ENCODE assay signal across 17 cellular contexts in the genomic region with DNA sequence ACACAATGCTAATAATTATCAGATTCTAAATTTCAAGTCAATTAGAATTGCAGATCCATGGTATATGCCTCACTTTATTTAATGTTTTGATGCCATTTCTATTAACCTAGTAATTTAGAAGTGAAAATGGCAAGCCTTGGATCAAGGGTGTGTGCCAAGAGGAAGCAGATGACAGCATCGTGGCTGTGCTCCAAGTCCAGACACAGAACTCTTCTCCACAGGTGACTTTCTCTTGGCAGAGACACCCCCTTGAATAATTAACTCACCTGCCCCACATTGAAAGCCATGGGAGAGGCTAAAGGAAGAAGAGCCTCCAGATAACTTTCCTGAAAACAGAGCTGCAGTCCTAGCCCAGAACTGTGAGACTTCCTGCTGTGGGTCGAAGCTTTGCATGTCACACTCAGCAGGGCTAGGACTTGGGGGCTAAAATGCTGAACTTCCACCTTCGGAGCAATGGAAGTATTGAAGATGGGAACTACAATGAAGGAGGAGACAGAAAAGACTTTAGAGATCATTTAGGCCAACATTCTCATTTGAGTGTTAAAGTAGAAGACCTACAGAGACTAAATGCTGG. TPM values are rescaled to one million over a fixed set of nuclear protein-coding genes. Genes with fewer than 3 reads are reported as not detected.
"Had no signal": no experiment of that assay in that cellular context is flagged by ENCODE, and none has a peak within 500 bp of the region (broad histone marks: within the 10 kb centered on the region; RNA-seq: fewer than 3 reads in every experiment).

No MANE protein-coding gene starts in this region.

- H3K4me3 ChIP-seq: heart left ventricle, thoracic aorta had no signal

- H3K27me3 ChIP-seq: brain microvascular endothelial cell had no signal

- H3K27ac ChIP-seq: brain microvascular endothelial cell, heart left ventricle, thoracic aorta had no signal

- FAIRE-seq: colon, endothelial cell of umbilical vein, frontal cortex had no signal

- H3K4me1 ChIP-seq: heart left ventricle had no signal

- H3K9me3 ChIP-seq: heart left ventricle, thoracic aorta had no signal

- H3K36me3 ChIP-seq: brain microvascular endothelial cell, heart left ventricle, thoracic aorta had no signal

- DNase-seq: activated CD4-positive, alpha-beta T cell treated with anti-CD3 and anti-CD28 coated beads, Interleukin-2, amount 50 U/mL, for 4 hours; activated CD4-positive, CD25-positive, alpha-beta regulatory T cell treated with anti-CD3 and anti-CD28 coated beads, Interleukin-2, amount 50 U/mL, for 72 hours; activated T-cell treated with anti-CD3 and anti-CD28 coated beads, Interleukin-2, amount 50 U/mL, for 1 hour; amniotic stem cell; brain microvascular endothelial cell; heart left ventricle; stimulated activated CD4-positive, alpha-beta T cell treated with anti-CD3 and anti-CD28 coated beads, Interleukin-4, amount 100 ng/mL, for 1 hour; stimulated activated CD8-positive, alpha-beta memory T cell treated with anti-CD3 and anti-CD28 coated beads, Interleukin-4, amount 100 ng/mL, for 48 hours; stimulated activated naive CD8-positive, alpha-beta T cell treated with anti-CD3 and anti-CD28 coated beads, Interleukin-15, Interleukin-2, amounts not matched to agents 100 U/mL and 50 U/mL, for 24 hours had no signal

RNA-seq across cellular contexts. Expression of gene C10orf90, which starts 1.0 kb away (rescaled TPM):
- total RNA-seq: activated naive CD4-positive, alpha-beta T cell treated with anti-CD3 and anti-CD28 coated beads, Interleukin-2, amount 50 U/mL, for 72 hours; endothelial cell of umbilical vein; heart left ventricle; lung microvascular endothelial cell; thoracic aorta had no signal
- polyA plus RNA-seq: endothelial cell of umbilical vein, heart left ventricle, neural cell, urinary bladder had no signal
